10 cellular contexts compared by ENCODE assay signal in the genomic region with DNA sequence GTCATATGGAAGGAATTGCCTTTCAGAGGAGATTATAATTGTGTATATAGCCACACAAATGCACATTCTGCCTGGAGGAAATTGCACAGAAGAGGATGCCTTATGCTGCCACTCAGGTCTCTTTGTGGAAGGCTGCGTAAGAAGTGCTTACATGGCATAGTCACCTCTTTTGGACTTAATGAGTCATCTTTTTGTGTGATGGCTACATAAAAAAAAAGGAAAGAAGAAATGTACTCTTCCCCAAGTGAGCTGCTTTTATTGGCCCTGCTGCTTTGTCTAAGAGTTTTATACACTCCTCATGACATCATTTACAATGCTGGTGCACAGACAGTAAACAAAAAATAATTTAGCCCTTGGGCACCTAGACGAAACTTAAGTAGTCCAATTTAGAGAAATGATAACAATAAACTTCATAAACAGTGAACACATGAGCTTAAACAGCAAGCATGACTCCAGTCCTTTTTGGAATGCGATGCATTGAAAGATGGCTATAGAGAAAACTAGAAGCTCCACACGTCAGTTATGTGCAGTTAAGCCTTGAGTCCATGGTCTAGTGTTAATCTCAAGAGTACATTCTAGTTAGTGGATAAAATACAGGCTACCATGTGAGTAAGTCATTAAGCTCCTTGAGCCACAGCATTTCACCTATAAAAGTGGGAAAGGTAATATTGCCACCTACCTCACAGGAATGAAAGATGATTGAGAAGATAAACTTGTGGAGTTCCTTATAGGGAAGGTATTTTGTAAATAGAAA. TPM values are rescaled to one million over a fixed set of nuclear protein-coding genes. Genes with fewer than 3 reads are reported as not detected.
DNase-seq lines count a peak whose midpoint lies in the region; ATAC-seq, FAIRE-seq and TF ChIP-seq lines count a peak whose summit lies in the region.
"Had no signal": no experiment of that assay in that cellular context is flagged by ENCODE, and none has a peak within 500 bp of the region (broad histone marks: within the 10 kb centered on the region; RNA-seq: fewer than 3 reads in every experiment).

No MANE protein-coding gene starts in this region.

- DNase-seq in H54 (ENCODE audit: insufficient read length, low spot score) (peak; percentile 66), SK-N-SH (peak; percentile 20), foreskin keratinocyte (peak; percentile 53 to 81), OCI-M1 (lab: John Stamatoyannopoulos, UW) (no peak), cerebellar cortex (ENCODE audit: low spot score) (no peak)
- DNase-seq: NCI-H446 treated with DMSO at 0.1 percent for 48 hours had no signal

- peak; percentile 97 for FAIRE-seq in H54 (lab: Jason Lieb, UNC)

- H3K9me3 ChIP-seq in SK-N-SH, result no peaks in the 10 kb centered on the region

- H3K9me2 ChIP-seq in SK-N-SH, result no peaks in the 10 kb centered on the region

- TF ChIP-seq CTCF in 22Rv1 (IDR thresholded peaks at IDR 0.05) (no peak), SK-N-SH (IDR thresholded peaks at IDR 0.05) (no peak), foreskin keratinocyte (conservative IDR thresholded peaks at IDR 0.05) (no peak)

- H3K27ac ChIP-seq in 22Rv1 (peak overlapping the region; percentile 53), SK-N-SH (ENCODE audit: low read depth in 2 of 2, low read length in 1 of 2) (peak overlapping the region; percentile 43 to 82), foreskin keratinocyte (no peak overlapping the region)
- H3K27ac ChIP-seq: cardiac muscle cell had no signal

- H3K36me3 ChIP-seq in SK-N-SH (replicated peaks in 1 of 2; ENCODE audit: control insufficient read depth in 1 of 2, insufficient read depth in 2 of 2, low read length in 1 of 2), result peaks cover 6 to 10% of the 10 kb centered on the region in 2 experiments
- H3K36me3 ChIP-seq: cardiac muscle cell had no signal

- peak overlapping the region; percentile 66 for H3K4me2 ChIP-seq in SK-N-SH

- H3F3A ChIP-seq in SK-N-SH (replicated peaks; ENCODE audit: insufficient read depth), result peaks cover 34% of the 10 kb centered on the region

- TF ChIP-seq RAD21 in SK-N-SH (IDR thresholded peaks at IDR 0.05; ENCODE audit: low read length), result no peak

- no peak overlapping the region; a peak in 1 of 4 replicates for H3K4me3 ChIP-seq in SK-N-SH (ENCODE audit: low read depth in 2 of 2, low read length in 1 of 2)
- H3K4me3 ChIP-seq: cardiac muscle cell had no signal

- H4K20me1 ChIP-seq in SK-N-SH (ENCODE audit: insufficient read depth), result no peaks in the 10 kb centered on the region

- TF ChIP-seq EP300 in SK-N-SH (IDR thresholded peaks at IDR 0.05; ENCODE audit: borderline replicate concordance in 1 of 2, low read depth in 1 of 2, low read length in 1 of 2), result no peak

- H3K4me1 ChIP-seq in SK-N-SH (ENCODE audit: control insufficient read depth in 1 of 2, insufficient read depth in 2 of 2, low read depth in 1 of 2, low read length in 1 of 2) (peaks cover 11 to 32% of the 10 kb centered on the region in 2 experiments), foreskin keratinocyte (peaks cover 18% of the 10 kb centered on the region)

- CTCF ChIA-PET in SK-N-SH (lab: Yijun Ruan, JAX), result interaction anchor here (0.7 to 2.2 kb wide), 4 partner anchors 19 to 204 kb away, joined by 3 to 7 read pairs (median 5); no protein-coding TSS in a partner anchor

- no peak for TF ChIP-seq POLR2A in H54 (IDR thresholded peaks at IDR 0.05; ENCODE audit: low read depth, low read length)

- POLR2A ChIA-PET in SK-N-SH (lab: Yijun Ruan, JAX), result interaction anchor here (0.6 kb wide), 1 partner anchor 158 kb away, joined by 4 read pairs; no protein-coding TSS in a partner anchor

- H3K9ac ChIP-seq in SK-N-SH, result no peak overlapping the region

- ATAC-seq in foreskin keratinocyte (peak; percentile 80), GM21619 (IDR thresholded peaks at IDR 0.05; ENCODE audit: unreplicated experiment) (no peak), GM21447 (IDR thresholded peaks at IDR 0.05; ENCODE audit: unreplicated experiment) (no peak)

- H3K27me3 ChIP-seq in SK-N-SH (ENCODE audit: insufficient read depth) (no peaks in the 10 kb centered on the region), foreskin keratinocyte (no peaks in the 10 kb centered on the region)
- H3K27me3 ChIP-seq: cardiac muscle cell had no signal

- no peak overlapping the region for H2AFZ ChIP-seq in SK-N-SH (ENCODE audit: low read depth)

- 61% methylated on average over 4 of the region's 4 CpGs for WGBS in SK-N-SH (ENCODE audit: low lambda C conversion rate)

- peaks cover 28% of the 10 kb centered on the region for H3K79me2 ChIP-seq in SK-N-SH (ENCODE audit: insufficient read depth)

TF ChIP-seq in SK-N-SH, 30 proteins besides CTCF, POLR2A, EP300 and RAD21:
- TF ChIP-seq JUND (IDR thresholded peaks at IDR 0.05), result peak; percentile 65; the same call in 1 of the 2 replicates
- TF ChIP-seq RXRA (IDR thresholded peaks at IDR 0.05; ENCODE audit: borderline replicate concordance, low read depth), result no peak
- TF ChIP-seq TAF1 (IDR thresholded peaks at IDR 0.05; ENCODE audit: borderline replicate concordance, low read depth, low read length), result no peak
- 0 out of 2 replicates have a peak, but pooled peaks have one; percentile 27 for TF ChIP-seq MXI1 (IDR thresholded peaks at IDR 0.05; ENCODE audit: low read depth, low read length)
- TF ChIP-seq, protein P1, sequence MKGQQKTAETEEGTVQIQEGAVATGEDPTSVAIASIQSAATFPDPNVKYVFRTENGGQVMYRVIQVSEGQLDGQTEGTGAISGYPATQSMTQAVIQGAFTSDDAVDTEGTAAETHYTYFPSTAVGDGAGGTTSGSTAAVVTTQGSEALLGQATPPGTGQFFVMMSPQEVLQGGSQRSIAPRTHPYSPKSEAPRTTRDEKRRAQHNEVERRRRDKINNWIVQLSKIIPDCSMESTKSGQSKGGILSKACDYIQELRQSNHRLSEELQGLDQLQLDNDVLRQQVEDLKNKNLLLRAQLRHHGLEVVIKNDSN (IDR thresholded peaks at IDR 0.05; ENCODE audit: borderline replicate concordance, low read depth), result no peak
- no peak for TF ChIP-seq FOXM1 (IDR thresholded peaks at IDR 0.05; ENCODE audit: low read depth)
- TF ChIP-seq TCF12 (IDR thresholded peaks at IDR 0.05), result peak; percentile 36; the same call in 1 of the 2 replicates
- no peak for TF ChIP-seq RCOR1 (IDR thresholded peaks at IDR 0.05; ENCODE audit: low read length)
- peak; percentile 30 for TF ChIP-seq PBX3 (IDR thresholded peaks at IDR 0.05)
- peak; percentile 73 for TF ChIP-seq FOSL2 (IDR thresholded peaks at IDR 0.05; ENCODE audit: borderline replicate concordance, low read depth)
TF ChIP-seq in SK-N-SH: peak in this region for 5.

RNA-seq across cellular contexts. Expression of gene CSTPP1, which starts 12.0 kb away (rescaled TPM):
- polyA plus RNA-seq in SK-N-SH (2012; rRNA removed), result 37.2 and 85.7 TPM in 2 replicates
- 43.3 and 50.5 TPM in 2 replicates for polyA plus RNA-seq in SK-N-SH (2012; cell fraction: cytosol; rRNA removed)
- 64.0 and 84.5 TPM in 2 replicates for polyA plus RNA-seq in SK-N-SH (2012; cell fraction: nucleus; rRNA removed)
- total RNA-seq in foreskin keratinocyte, result 25.0 and 30.3 TPM in 2 replicates
- polyA plus RNA-seq in foreskin keratinocyte, result 29.5 and 32.5 TPM in 2 replicates

RNA-seq across cellular contexts. Expression of gene LRP4, which starts 30.2 kb away (rescaled TPM):
- polyA plus RNA-seq in SK-N-SH (2012; rRNA removed), result 6.7 and 10.9 TPM in 2 replicates
- polyA plus RNA-seq in SK-N-SH (2012; cell fraction: cytosol; rRNA removed), result 7.5 and 9.4 TPM in 2 replicates
- polyA plus RNA-seq in SK-N-SH (2012; cell fraction: nucleus; rRNA removed), result 24.1 and 25.4 TPM in 2 replicates
- total RNA-seq in foreskin keratinocyte, result 9.0 and 9.5 TPM in 2 replicates
- polyA plus RNA-seq in foreskin keratinocyte, result 4.2 and 5.0 TPM in 2 replicates

Comparison
In these comparisons a context has a peak if more than half of its experiments do, and no peak if none do; other contexts are left out.
1. DNase-seq: peak in H54 (single experiment), SK-N-SH (single experiment) and foreskin keratinocyte (2 of 2); none in OCI-M1 (single experiment) and cerebellar cortex (single experiment).